ENCODE assay signal across 26 cellular contexts in the genomic region with DNA sequence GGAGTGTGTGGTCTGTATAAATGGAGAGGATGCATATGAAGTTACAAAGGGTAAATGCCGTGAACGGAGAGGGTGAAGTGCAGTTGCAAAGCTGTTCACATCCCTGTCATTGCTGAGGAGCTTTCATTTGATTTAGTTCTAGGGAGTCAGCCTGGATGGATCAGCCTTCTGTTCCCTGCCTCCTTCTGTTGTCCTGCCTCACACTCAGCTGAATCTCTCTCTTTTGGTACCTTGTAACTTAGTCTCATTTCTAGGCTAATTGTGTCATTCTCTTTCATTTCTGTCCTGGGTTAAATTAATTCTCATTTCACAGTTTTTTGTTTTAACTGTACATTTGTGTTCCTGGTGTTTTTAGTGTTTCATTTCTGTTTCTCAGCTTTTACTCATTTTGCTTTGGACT.
DNase-seq lines count a peak whose midpoint lies in the region; ATAC-seq, FAIRE-seq and TF ChIP-seq lines count a peak whose summit lies in the region.
"Had no signal": no experiment of that assay in that cellular context is flagged by ENCODE, and none has a peak within 500 bp of the region (broad histone marks: within the 10 kb centered on the region; RNA-seq: fewer than 3 reads in every experiment).

No MANE protein-coding gene starts in this region.

- peaks cover 13% of the 10 kb centered on the region for H3K4me1 Mint-ChIP-seq in activated T-cell treated with anti-CD3 and anti-CD28 coated beads, Interleukin-2, amount 50 U/mL, for 72 hours (ENCODE audit: low read depth)
- H3K4me1 Mint-ChIP-seq in astrocyte (ENCODE audit: low read depth, unreplicated experiment), result no peaks in the 10 kb centered on the region

- no peak for DNase-seq in activated T-cell treated with anti-CD3 and anti-CD28 coated beads, Interleukin-2, amount 50 U/mL, for 72 hours
- DNase-seq in activated T-cell treated with anti-CD3 and anti-CD28 coated beads, Interleukin-2, amount 50 U/mL, for 1 hour, result no peak
- DNase-seq in PC-9 (no peak), astrocyte (ENCODE audit: low read depth) (no peak), islet precursor cell (peak; percentile 11), nucleus accumbens (lab: John Stamatoyannopoulos, UW) (no peak), sciatic nerve (ENCODE audit: low spot score) (no peak)
- DNase-seq: Caco-2; CD8-positive, alpha-beta T cell; EL; GF-D8; NCI-H1048; NCI-H1436; NCI-H187; NCI-H446 treated with DMSO at 0.1 percent for 48 hours; NCI-H526; NCI-H82; SHP77 treated with DMSO at 0.1 percent for 48 hours had no signal

- H3K9me3 Mint-ChIP-seq in activated T-cell treated with anti-CD3 and anti-CD28 coated beads, Interleukin-2, amount 50 U/mL, for 72 hours, result no peaks in the 10 kb centered on the region
- H3K9me3 Mint-ChIP-seq in astrocyte (ENCODE audit: unreplicated experiment), result peaks cover 2% of the 10 kb centered on the region
- H3K9me3 Mint-ChIP-seq: CD8-positive, alpha-beta T cell had no signal

- H3K4me1 ChIP-seq in PC-9 (replicated peaks; ENCODE audit: insufficient read depth), result no peaks in the 10 kb centered on the region
- H3K4me1 ChIP-seq in astrocyte (ENCODE audit: insufficient read depth, low read length), result peaks cover 3% of the 10 kb centered on the region

- H3K27me3 Mint-ChIP-seq in activated T-cell treated with anti-CD3 and anti-CD28 coated beads, Interleukin-2, amount 50 U/mL, for 72 hours (ENCODE audit: low read depth), result no peaks in the 10 kb centered on the region
- H3K27me3 Mint-ChIP-seq in astrocyte (ENCODE audit: low read depth, unreplicated experiment), result peaks cover 6% of the 10 kb centered on the region

- no peak overlapping the region for H3K4me3 Mint-ChIP-seq in activated T-cell treated with anti-CD3 and anti-CD28 coated beads, Interleukin-2, amount 50 U/mL, for 72 hours
- no peak overlapping the region for H3K4me3 Mint-ChIP-seq in astrocyte (ENCODE audit: unreplicated experiment)
- H3K4me3 Mint-ChIP-seq: CD8-positive, alpha-beta T cell; IgD-negative memory B cell had no signal

- H3K27ac ChIP-seq in PC-9 (no peak overlapping the region), astrocyte (ENCODE audit: low read depth, low read length) (no peak overlapping the region)
- H3K27ac ChIP-seq: C4-2B, HL-60, KMS-11, RWPE1 had no signal

- H3F3A ChIP-seq in PC-9 (ENCODE audit: insufficient read depth, low read depth), result no peaks in the 10 kb centered on the region

- H3K27ac Mint-ChIP-seq in activated T-cell treated with anti-CD3 and anti-CD28 coated beads, Interleukin-2, amount 50 U/mL, for 72 hours, result no peak overlapping the region
- no peak overlapping the region for H3K27ac Mint-ChIP-seq in astrocyte (ENCODE audit: unreplicated experiment)
- H3K27ac Mint-ChIP-seq: CD8-positive, alpha-beta T cell; IgD-negative memory B cell had no signal

- H3K4me3 ChIP-seq in PC-9, result no peak overlapping the region
- peak overlapping the region; percentile 0 for H3K4me3 ChIP-seq in astrocyte (ENCODE audit: insufficient read depth, low read depth, low read length)

- intact Hi-C loops in PC-9 (cut with micrococcal nuclease; ENCODE audit: unreplicated experiment), result no loop called here
- intact Hi-C loops in sciatic nerve (cut with DNase I), result no loop called here

- CTCF ChIA-PET in PC-9 (lab: Charles Lee), result no interaction called here

- peak; percentile 25 to 78 for ATAC-seq in activated T-cell treated with anti-CD3 and anti-CD28 coated beads, Interleukin-2, amount 50 U/mL, for 72 hours (replicated peaks in 1 of 2)
- ATAC-seq in sciatic nerve, result no peak
- no peak for ATAC-seq in GM21515 (IDR thresholded peaks at IDR 0.05; ENCODE audit: unreplicated experiment)
- ATAC-seq: CD8-positive, alpha-beta T cell had no signal

- no peaks in the 10 kb centered on the region for H3K79me2 ChIP-seq in PC-9 (ENCODE audit: low read depth)
- H3K79me2 ChIP-seq in astrocyte (ENCODE audit: insufficient read depth, low read length), result no peaks in the 10 kb centered on the region

- FAIRE-seq in astrocyte (lab: Jason Lieb, UNC), result no peak
- FAIRE-seq: GM12892, H54 had no signal

- POLR2A ChIA-PET in PC-9 (lab: Charles Lee; ENCODE audit: unreplicated experiment), result no interaction called here

- H4K20me1 ChIP-seq in PC-9 (ENCODE audit: insufficient read depth) (no peaks in the 10 kb centered on the region), astrocyte (ENCODE audit: insufficient read depth, low read length) (no peaks in the 10 kb centered on the region)

- H3K9me3 ChIP-seq in PC-9 (ENCODE audit: insufficient read depth, low read depth) (no peaks in the 10 kb centered on the region), astrocyte (ENCODE audit: insufficient read depth, low read depth, low read length) (no peaks in the 10 kb centered on the region)
- H3K9me3 ChIP-seq: Caco-2 had no signal

- H2AFZ ChIP-seq in PC-9 (no peak overlapping the region), astrocyte (ENCODE audit: low read depth, low read length) (no peak overlapping the region)

- TF ChIP-seq CTCF in PC-9 (conservative IDR thresholded peaks at IDR 0.05), result no peak
- no peak for TF ChIP-seq CTCF in astrocyte (IDR thresholded peaks at IDR 0.05; ENCODE audit: insufficient read depth, low read depth, low read length)

- peak overlapping the region; percentile 53 for H3K4me2 ChIP-seq in PC-9
- H3K4me2 ChIP-seq in astrocyte (ENCODE audit: low read length), result peak overlapping the region; percentile 73
- H3K4me2 ChIP-seq: KMS-11 had no signal

- peaks cover 22% of the 10 kb centered on the region for H3K27me3 ChIP-seq in PC-9 (ENCODE audit: insufficient read depth, low read depth)
- H3K27me3 ChIP-seq in astrocyte (ENCODE audit: insufficient read depth, low read length), result no peaks in the 10 kb centered on the region

- H3K9ac ChIP-seq in astrocyte (ENCODE audit: low read length), result peak overlapping the region; percentile 9
- H3K9ac ChIP-seq: KMS-11 had no signal

- BruUV-seq in PC-9 (replicated peaks; lab: Mats Ljungman, UMichigan), result no TSS peak

- peaks cover 0 to 2% of the 10 kb centered on the region in 2 donors for H3K36me3 Mint-ChIP-seq in activated T-cell treated with anti-CD3 and anti-CD28 coated beads, Interleukin-2, amount 50 U/mL, for 72 hours (ENCODE audit: insufficient read depth in 2 of 2)
- no peaks in the 10 kb centered on the region for H3K36me3 Mint-ChIP-seq in astrocyte (ENCODE audit: low read depth, unreplicated experiment)
- H3K36me3 Mint-ChIP-seq: CD8-positive, alpha-beta T cell; IgD-negative memory B cell had no signal

- no peaks in the 10 kb centered on the region for H3K9me2 ChIP-seq in PC-9 (ENCODE audit: insufficient read depth)

- H3K36me3 ChIP-seq in PC-9 (ENCODE audit: low read depth) (no peaks in the 10 kb centered on the region), astrocyte (ENCODE audit: insufficient read depth, low read length) (no peaks in the 10 kb centered on the region)

Comparison
In these comparisons a context has a peak if more than half of its experiments do, and no peak if none do; other contexts are left out.
1. ATAC-seq: peak in activated T-cell treated with anti-CD3 and anti-CD28 coated beads, Interleukin-2, amount 50 U/mL, for 72 hours (2 of 2); none in sciatic nerve (single experiment) and GM21515 (single experiment).